In the genomic region with DNA sequence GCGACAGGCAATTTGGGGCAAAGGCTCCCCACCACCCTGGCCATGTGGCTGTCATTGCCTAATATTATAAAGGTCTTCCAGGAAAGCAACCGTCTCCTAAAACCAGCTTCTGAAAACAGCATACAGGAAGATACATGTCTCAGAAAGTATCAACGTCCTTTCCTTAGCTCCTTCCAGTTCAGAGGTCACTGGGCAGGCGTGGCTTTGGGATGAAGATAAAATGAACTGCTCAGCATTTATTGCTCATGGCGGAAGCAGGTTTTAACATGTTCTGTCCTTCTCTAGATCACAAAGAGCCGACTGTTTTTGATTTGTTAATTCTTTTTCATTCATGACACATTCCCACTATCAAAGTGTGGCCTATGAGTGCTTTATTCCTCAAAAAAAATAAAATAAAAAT, we compare ENCODE assay signal across 12 cellular contexts. TPM values are rescaled to one million over a fixed set of nuclear protein-coding genes. Genes with fewer than 3 reads are reported as not detected.
DNase-seq lines count a peak whose midpoint lies in the region; ATAC-seq and TF ChIP-seq lines count a peak whose summit lies in the region.
"Had no signal": no experiment of that assay in that cellular context is flagged by ENCODE, and none has a peak within 500 bp of the region (broad histone marks: within the 10 kb centered on the region; RNA-seq: fewer than 3 reads in every experiment).

No MANE protein-coding gene starts in this region.

- no peak overlapping the region for H3K4me3 Mint-ChIP-seq in mesothelial cell of epicardium
- no peak overlapping the region for H3K4me3 Mint-ChIP-seq in CD4-positive, alpha-beta memory T cell
- H3K4me3 Mint-ChIP-seq: activated T-cell treated with anti-CD3 and anti-CD28 coated beads, Interleukin-2, amount 50 U/mL, for 24 hours; naive thymus-derived CD8-positive, alpha-beta T cell had no signal

- peak overlapping the region in 1 of 10 donors; percentile 7 for H3K4me3 ChIP-seq in heart right ventricle
- no peak overlapping the region for H3K4me3 ChIP-seq in vagina
- no peak overlapping the region for H3K4me3 ChIP-seq in CD4-positive, alpha-beta memory T cell (ENCODE audit: low read length in 2 of 2)
- H3K4me3 ChIP-seq: uterus had no signal

- H3K27me3 Mint-ChIP-seq in mesothelial cell of epicardium (ENCODE audit: low read depth) = no peaks in the 10 kb centered on the region
- no peaks in the 10 kb centered on the region for H3K27me3 Mint-ChIP-seq in CD4-positive, alpha-beta memory T cell
- H3K27me3 Mint-ChIP-seq: activated T-cell treated with anti-CD3 and anti-CD28 coated beads, Interleukin-2, amount 50 U/mL, for 24 hours; naive thymus-derived CD8-positive, alpha-beta T cell had no signal

- ATAC-seq in heart right ventricle (no peak), GM21390 (IDR thresholded peaks at IDR 0.05; ENCODE audit: unreplicated experiment) (no peak)

- TF ChIP-seq CTCF in heart right ventricle (IDR thresholded peaks at IDR 0.05) = no peak
- TF ChIP-seq CTCF in mesothelial cell of epicardium (IDR thresholded peaks at IDR 0.05; ENCODE audit: unreplicated experiment) = no peak
- no peak for TF ChIP-seq CTCF in vagina (IDR thresholded peaks at IDR 0.05)

- WGBS in heart right ventricle, 2 donors = 40 to 41% methylated on average over 6 of the region's 6 CpGs

- peaks cover 4% of the 10 kb centered on the region for H3K36me3 Mint-ChIP-seq in mesothelial cell of epicardium
- peaks cover under 1 to 17% of the 10 kb centered on the region in 2 donors for H3K36me3 Mint-ChIP-seq in CD4-positive, alpha-beta memory T cell

- H3K27me3 ChIP-seq in heart right ventricle = no peaks in the 10 kb centered on the region
- H3K27me3 ChIP-seq in vagina = no peaks in the 10 kb centered on the region
- no peaks in the 10 kb centered on the region for H3K27me3 ChIP-seq in CD4-positive, alpha-beta memory T cell (ENCODE audit: insufficient read depth, low read length)
- H3K27me3 ChIP-seq: uterus had no signal

- intact Hi-C loops in heart right ventricle (cut with DNase I) = loop anchor here in 8 of 10 donors (2.0 to 10.0 kb wide), 5 partner anchors 100 to 226 kb away; no protein-coding TSS in a partner anchor
- intact Hi-C loops in cardiac septum (cut with DNase I) = loop anchor here (5.0 kb wide), 1 partner anchor 219 kb away; no protein-coding TSS in a partner anchor
- intact Hi-C loops in vagina (cut with DNase I) = loop anchor here (5.0 to 10.0 kb wide), 2 partner anchors 99 to 386 kb away; a partner anchor contains a TSS
- intact Hi-C loops in CD4-positive, alpha-beta memory T cell (cut with micrococcal nuclease) = no loop called here

- H3K9me3 Mint-ChIP-seq in mesothelial cell of epicardium = no peaks in the 10 kb centered on the region
- peaks cover 0 to 2% (median 0%) of the 10 kb centered on the region in 8 donors for H3K9me3 Mint-ChIP-seq in CD4-positive, alpha-beta memory T cell
- H3K9me3 Mint-ChIP-seq: activated T-cell treated with anti-CD3 and anti-CD28 coated beads, Interleukin-2, amount 50 U/mL, for 24 hours; naive thymus-derived CD8-positive, alpha-beta T cell had no signal

- POLR2A ChIA-PET in CD4-positive, alpha-beta memory T cell (lab: Charles Lee; ENCODE audit: partially characterized antibody) = interaction anchor here (2.2 kb wide), 1 partner anchor 8 kb away, joined by 10 read pairs; a partner anchor contains a TSS

- DNase-seq in heart right ventricle = no peak
- no peak for DNase-seq in cardiac septum (ENCODE audit: low spot score)
- DNase-seq in epithelial cell of prostate (ENCODE audit: low read depth, low spot score) = peak; percentile 27
- no peak for DNase-seq in mesothelial cell of epicardium (ENCODE audit: low spot score in 2 of 2, unreplicated experiment in 2 of 2)
- DNase-seq in vagina (ENCODE audit: extremely low spot score in 2 of 2) = no peak
- no peak for DNase-seq in CD4-positive, alpha-beta memory T cell
- no peak for DNase-seq in UCSD-AML1 (lab: John Stamatoyannopoulos, UW; ENCODE audit: unreplicated experiment)
- DNase-seq: activated T-cell treated with anti-CD3 and anti-CD28 coated beads, Interleukin-2, amount 50 U/mL, for 24 hours; naive thymus-derived CD8-positive, alpha-beta T cell; stimulated activated CD4-positive, alpha-beta T cell treated with anti-CD3 and anti-CD28 coated beads, Interleukin-12 subunit alpha, Interleukin-12 subunit beta, amount 100 ng/mL, for 4 hours had no signal

- peaks cover 29 to 99% (median 78%) of the 10 kb centered on the region in 9 donors for H3K4me1 ChIP-seq in heart right ventricle
- peaks cover 70% of the 10 kb centered on the region for H3K4me1 ChIP-seq in vagina
- peaks cover 40% of the 10 kb centered on the region for H3K4me1 ChIP-seq in CD4-positive, alpha-beta memory T cell (ENCODE audit: insufficient read depth, low read length)

- peaks cover 41% of the 10 kb centered on the region for H3K4me1 Mint-ChIP-seq in mesothelial cell of epicardium
- H3K4me1 Mint-ChIP-seq in CD4-positive, alpha-beta memory T cell = peaks cover 38 to 60% (median 44%) of the 10 kb centered on the region in 4 donors

- CTCF ChIA-PET in CD4-positive, alpha-beta memory T cell (lab: Charles Lee; ENCODE audit: partially characterized antibody) = interaction anchor here (0.7 to 1.8 kb wide), 6 partner anchors 11 to 215 kb away, joined by 3 to 6 read pairs (median 4); no protein-coding TSS in a partner anchor

- TF ChIP-seq POLR2A in vagina (IDR thresholded peaks at IDR 0.05) = no peak

- peak overlapping the region; percentile 2 for H3K27ac Mint-ChIP-seq in mesothelial cell of epicardium
- H3K27ac Mint-ChIP-seq in CD4-positive, alpha-beta memory T cell = peak overlapping the region in 2 of 7 donors; percentile 24 to 29
- H3K27ac Mint-ChIP-seq: activated T-cell treated with anti-CD3 and anti-CD28 coated beads, Interleukin-2, amount 50 U/mL, for 24 hours had no signal

- H3K27ac ChIP-seq in heart right ventricle (peak overlapping the region in 8 of 10 donors; percentile 37 to 74 (median 60)), epithelial cell of prostate (peak overlapping the region; percentile 82), vagina (peak overlapping the region; percentile 34)
- H3K27ac ChIP-seq in CD4-positive, alpha-beta memory T cell (ENCODE audit: low read depth, low read length) = no peak overlapping the region

- H3K36me3 ChIP-seq in heart right ventricle (peaks cover 0 to 8% (median 5%) of the 10 kb centered on the region in 9 donors), vagina (peaks cover 0 to 7% of the 10 kb centered on the region in 2 donors)
- peaks cover 7% of the 10 kb centered on the region for H3K36me3 ChIP-seq in CD4-positive, alpha-beta memory T cell (ENCODE audit: insufficient read depth, low read length)
- H3K36me3 ChIP-seq: uterus had no signal

- H3K9me3 ChIP-seq in heart right ventricle (no peaks in the 10 kb centered on the region), vagina (no peaks in the 10 kb centered on the region)
- no peaks in the 10 kb centered on the region for H3K9me3 ChIP-seq in CD4-positive, alpha-beta memory T cell (ENCODE audit: control insufficient read depth in 1 of 2, low read length in 2 of 2)
- H3K9me3 ChIP-seq: uterus had no signal

RNA-seq across cellular contexts. Expression of a gene that starts 8.0 kb away (rescaled TPM):
- 10 to 100 TPM; 27.8 to 41.8 (median 34.7) TPM for total RNA-seq in heart right ventricle
- 10 to 100 TPM; 17.9 to 43.5 TPM for polyA plus RNA-seq in heart right ventricle
- 36.7 TPM for total RNA-seq in cardiac septum
- total RNA-seq in mesothelial cell of epicardium = 39.6 to 41.6 TPM (median 41.4 TPM) in 3 replicates
- total RNA-seq in vagina = 72.7 TPM
- total RNA-seq in CD4-positive, alpha-beta memory T cell = 10 to 100 TPM; 25.4 to 26.3 TPM
- polyA plus RNA-seq in CD4-positive, alpha-beta memory T cell = 10 to 100 TPM; 35.7 to 54.0 TPM
